Comparison of ENCODE assay signal across 8 cellular contexts in the genomic region with DNA sequence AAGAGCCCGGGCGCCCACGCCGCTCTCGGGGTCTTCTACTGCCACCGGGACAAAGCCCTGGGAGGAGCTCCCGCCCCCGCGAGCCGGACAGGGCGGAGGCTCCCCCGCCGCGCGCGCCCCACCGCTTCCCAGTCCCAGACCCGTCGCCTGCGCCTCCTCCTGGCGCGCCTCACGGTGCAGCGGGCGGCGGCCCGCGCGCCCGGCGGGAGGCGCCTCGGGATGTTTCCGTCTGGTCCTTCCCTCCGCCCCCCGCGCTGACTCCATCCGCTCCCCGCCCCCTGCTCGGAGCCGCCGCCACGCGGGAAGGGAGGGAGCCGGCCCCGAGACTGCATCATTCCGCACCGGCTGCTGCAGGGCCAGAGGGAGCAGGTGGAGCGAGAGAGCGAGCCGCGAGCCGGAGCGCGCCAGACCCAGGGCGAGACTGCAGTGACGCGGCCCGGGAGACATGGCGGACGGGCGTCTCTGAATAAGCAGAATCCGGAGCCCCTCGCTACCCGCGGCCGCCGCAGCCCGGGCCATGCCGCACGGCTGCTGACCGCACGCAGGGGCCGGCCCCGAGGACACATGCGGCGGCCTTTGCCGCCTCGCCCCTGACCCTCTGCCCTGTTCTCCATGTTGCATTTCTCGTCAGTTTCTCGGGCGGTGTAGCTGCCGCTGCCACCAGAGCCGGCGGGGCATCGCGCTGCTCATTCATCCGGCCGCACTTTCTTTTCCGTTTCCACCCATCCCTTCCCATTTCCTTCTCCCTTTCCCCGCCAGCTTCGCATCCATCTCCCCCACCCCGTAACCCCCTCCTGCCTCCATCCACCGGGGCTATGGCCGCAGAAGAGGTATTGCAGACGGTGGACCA. TPM values are rescaled to one million over a fixed set of nuclear protein-coding genes. Genes with fewer than 3 reads are reported as not detected.
A peak's percentile ranks its signal among the peaks of the same experiment; 100 is the strongest.
DNase-seq lines count a peak whose midpoint lies in the region; ATAC-seq and TF ChIP-seq lines count a peak whose summit lies in the region.

A gene (plus strand): TSS at position 331 of the 850 bp plus-strand sequence. CDS start 485 bp downstream, at position 816.

- H3K4me3 Mint-ChIP-seq in H9: peak within 1 kb of the TSS; percentile 98 to 99
- peak within 1 kb of the TSS; percentile 94 for H3K4me3 Mint-ChIP-seq in activated naive CD4-positive, alpha-beta T cell treated with anti-CD3 and anti-CD28 coated beads, Interleukin-2, amount 50 U/mL, for 24 hours

- H3K27ac ChIP-seq in H9 (ENCODE audit: insufficient read length, low read depth, low read length): peak within 1 kb of the TSS; percentile 0
- H3K27ac ChIP-seq in MM.1S (ENCODE audit: low read length): peak within 1 kb of the TSS; percentile 68; the same call in 1 of the 2 replicates
- peak within 1 kb of the TSS; percentile 85 for H3K27ac ChIP-seq in osteoblast (ENCODE audit: low read depth, low read length)
- H3K27ac ChIP-seq in thoracic aorta: peak within 1 kb of the TSS; percentile 89 to 90

- peak within 1 kb of the TSS; percentile 98 to 99 (median 98) for H3K27ac Mint-ChIP-seq in H9
- H3K27ac Mint-ChIP-seq in activated naive CD4-positive, alpha-beta T cell treated with anti-CD3 and anti-CD28 coated beads, Interleukin-2, amount 50 U/mL, for 24 hours: peak within 1 kb of the TSS; percentile 93

- no peaks in the 10 kb centered on the region for H3F3A ChIP-seq in MM.1S (ENCODE audit: insufficient read depth, low read length)

- H4K20me1 ChIP-seq in H9 (ENCODE audit: control insufficient read depth, insufficient read depth, insufficient read length) (no peaks in the 10 kb centered on the region), MM.1S (ENCODE audit: insufficient read depth, low read length) (no peaks in the 10 kb centered on the region), osteoblast (ENCODE audit: insufficient read depth, low read length) (peaks cover 13% of the 10 kb centered on the region)

- H3K18ac ChIP-seq in H9 (ENCODE audit: insufficient read length, low read depth, low read length): peak within 1 kb of the TSS; percentile 87

- peaks cover 30 to 32% of the 10 kb centered on the region in 2 experiments for H3K4me1 Mint-ChIP-seq in H9
- peaks cover 32% of the 10 kb centered on the region for H3K4me1 Mint-ChIP-seq in activated naive CD4-positive, alpha-beta T cell treated with anti-CD3 and anti-CD28 coated beads, Interleukin-2, amount 50 U/mL, for 24 hours

- 0 out of 2 replicates have a peak, but pooled peaks cover 2% of the 10 kb centered on the region for H3K4me1 ChIP-seq in H9 (ENCODE audit: insufficient read depth, low read length)
- H3K4me1 ChIP-seq in MM.1S (ENCODE audit: low read length): peaks cover 9% of the 10 kb centered on the region; the same call in 1 of the 2 replicates
- H3K4me1 ChIP-seq in osteoblast (ENCODE audit: insufficient read depth, low read length): peaks cover 26% of the 10 kb centered on the region
- H3K4me1 ChIP-seq in thoracic aorta (ENCODE audit: control insufficient read depth in 1 of 2, low read depth in 2 of 2): peaks cover 3 to 21% of the 10 kb centered on the region in 2 donors

- no peaks in the 10 kb centered on the region for H3K9me2 ChIP-seq in MM.1S (replicated peaks; ENCODE audit: insufficient read depth, low read length)

- no peak within 1 kb of the TSS for H3K56ac ChIP-seq in H9 (ENCODE audit: insufficient read length, low read depth, low read length)

- no peak within 1 kb of the TSS for H3T11ph ChIP-seq in H9 (ENCODE audit: low read length)

- H3K9me3 Mint-ChIP-seq in H9: no peaks in the 10 kb centered on the region
- H3K9me3 Mint-ChIP-seq in activated naive CD4-positive, alpha-beta T cell treated with anti-CD3 and anti-CD28 coated beads, Interleukin-2, amount 50 U/mL, for 24 hours: no peaks in the 10 kb centered on the region

- H3K27me3 ChIP-seq in H9 (ENCODE audit: insufficient read depth, low read length) (no peaks in the 10 kb centered on the region), MM.1S (replicated peaks; ENCODE audit: insufficient read depth, low read length) (no peaks in the 10 kb centered on the region), osteoblast (ENCODE audit: insufficient read depth, low read length) (no peaks in the 10 kb centered on the region), thoracic aorta (replicated peaks; ENCODE audit: insufficient read depth) (no peaks in the 10 kb centered on the region)

- H4K5ac ChIP-seq in H9 (ENCODE audit: insufficient read length, low read depth, low read length): peak within 1 kb of the TSS; percentile 34

- ATAC-seq in SK-N-SH treated with all-trans-retinoic acid at 6 μM for 48 hours: peak; percentile 91
- ATAC-seq in thoracic aorta (ENCODE audit: insufficient number of reproducible peaks, low FRiP score, low read depth): peak; percentile 79

- no peak within 1 kb of the TSS; the same call in 1 of the 2 replicates for H2BK15ac ChIP-seq in H9 (ENCODE audit: low read depth, low read length)

- peak within 1 kb of the TSS; percentile 59 for H3K9ac ChIP-seq in H9 (ENCODE audit: extremely low read depth, insufficient read length, low read length)
- peak within 1 kb of the TSS; percentile 93 for H3K9ac ChIP-seq in MM.1S (ENCODE audit: low read length)

- no peaks in the 10 kb centered on the region for H3K79me1 ChIP-seq in H9 (ENCODE audit: insufficient read depth, low read depth, low read length, poor library complexity, severe bottlenecking)

- H2BK12ac ChIP-seq in H9 (ENCODE audit: insufficient read length, low read depth, low read length): peak within 1 kb of the TSS; percentile 89

- peak; percentile 81 for DNase-seq in GM04504 (ENCODE audit: low read depth)
- DNase-seq in H9: peak; percentile 87
- peak; percentile 83 for DNase-seq in MM.1S
- peak; percentile 88 for DNase-seq in globus pallidus (ENCODE audit: low spot score)
- peak; percentile 98 for DNase-seq in osteoblast (ENCODE audit: insufficient read length, low spot score, missing footprints)
- peak; percentile 70 for DNase-seq in thoracic aorta (ENCODE audit: low spot score)

- H3K4me3 ChIP-seq in MM.1S (ENCODE audit: low read length) (peak within 1 kb of the TSS; percentile 99), osteoblast (ENCODE audit: insufficient read depth, low read length) (peak within 1 kb of the TSS; percentile 79), thoracic aorta (peak within 1 kb of the TSS; percentile 89)

- no CpG with 5 or more reads among the region's 96 CpGs for WGBS in H9 (ENCODE audit: extremely low coverage, insufficient read length, low lambda C conversion rate)

- H2BK120ac ChIP-seq in H9 (ENCODE audit: low read depth, low read length, poor library complexity, severe bottlenecking): no peak within 1 kb of the TSS

- H3K23me2 ChIP-seq in H9 (ENCODE audit: insufficient read length, low read depth, low read length, poor library complexity, severe bottlenecking): peaks cover 9% of the 10 kb centered on the region

- TF ChIP-seq CTCF in H9 (conservative IDR thresholded peaks at IDR 0.05) (peak; percentile 57; the same call in 2 of the 3 replicates), MM.1S (IDR thresholded peaks at IDR 0.05; ENCODE audit: low read length) (peak; percentile 28), osteoblast (IDR thresholded peaks at IDR 0.05; ENCODE audit: extremely low read depth, low read depth, low read length) (peak; percentile 17), thoracic aorta (IDR thresholded peaks at IDR 0.05) (peak; percentile 28)

- H3K36me3 ChIP-seq in MM.1S (replicated peaks; ENCODE audit: insufficient read depth, low read length) (no peaks in the 10 kb centered on the region), osteoblast (ENCODE audit: insufficient read depth, low read length) (peaks cover 6% of the 10 kb centered on the region), thoracic aorta (no peaks in the 10 kb centered on the region)

- H3K36me3 Mint-ChIP-seq in H9 (ENCODE audit: insufficient read depth in 1 of 3, low read depth in 3 of 3): peaks cover 3 to 27% (median 13%) of the 10 kb centered on the region in 3 experiments
- peaks cover 2% of the 10 kb centered on the region for H3K36me3 Mint-ChIP-seq in activated naive CD4-positive, alpha-beta T cell treated with anti-CD3 and anti-CD28 coated beads, Interleukin-2, amount 50 U/mL, for 24 hours

- H3K9me3 ChIP-seq in H9 (ENCODE audit: control insufficient read depth, low read depth, low read length) (no peaks in the 10 kb centered on the region), MM.1S (replicated peaks; ENCODE audit: insufficient read depth, low read length) (no peaks in the 10 kb centered on the region), osteoblast (ENCODE audit: low read depth, low read length) (no peaks in the 10 kb centered on the region), thoracic aorta (no peaks in the 10 kb centered on the region)

- H3K79me2 ChIP-seq in H9 (ENCODE audit: insufficient read depth, low read length) (peaks cover 18% of the 10 kb centered on the region; the same call in 1 of the 2 replicates), MM.1S (ENCODE audit: low read length) (peaks cover 36% of the 10 kb centered on the region), osteoblast (ENCODE audit: insufficient read depth, low read length) (peaks cover 29% of the 10 kb centered on the region)

- peaks cover 2% of the 10 kb centered on the region; the same call in 1 of the 2 replicates for H3K27me3 Mint-ChIP-seq in H9 (ENCODE audit: low read depth)
- no peaks in the 10 kb centered on the region for H3K27me3 Mint-ChIP-seq in activated naive CD4-positive, alpha-beta T cell treated with anti-CD3 and anti-CD28 coated beads, Interleukin-2, amount 50 U/mL, for 24 hours

- no peak within 1 kb of the TSS for H2BK5ac ChIP-seq in H9 (ENCODE audit: insufficient read length, low read length)

- peak within 1 kb of the TSS; percentile 19 for H4K8ac ChIP-seq in H9 (replicated peaks; ENCODE audit: insufficient read length, low read depth, low read length)

- H3K4ac ChIP-seq in H9 (ENCODE audit: low read depth, low read length): no peak within 1 kb of the TSS; the same call in 1 of the 2 replicates

- H2BK20ac ChIP-seq in H9 (ENCODE audit: low read depth, low read length, poor library complexity, severe bottlenecking): no peak within 1 kb of the TSS

- H4K91ac ChIP-seq in H9 (ENCODE audit: insufficient read length, low read depth, low read length): no peak within 1 kb of the TSS

- no peak within 1 kb of the TSS for H3K23ac ChIP-seq in H9 (ENCODE audit: insufficient read length, low read depth, low read length)

- H3K4me2 ChIP-seq in H9 (ENCODE audit: insufficient read depth, insufficient read length, low read length) (peak within 1 kb of the TSS; percentile 89), MM.1S (ENCODE audit: low read depth, low read length) (peak within 1 kb of the TSS; percentile 90), osteoblast (ENCODE audit: insufficient read depth, low read length) (peak within 1 kb of the TSS; percentile 77)

- peak within 1 kb of the TSS; percentile 90 for H3K14ac ChIP-seq in H9 (ENCODE audit: insufficient read depth, low read length)

- H2AFZ ChIP-seq in H9 (ENCODE audit: low read length) (no peak within 1 kb of the TSS), MM.1S (ENCODE audit: low read length) (peak within 1 kb of the TSS; percentile 92), osteoblast (ENCODE audit: low read length) (peak within 1 kb of the TSS; percentile 85)

- no peak within 1 kb of the TSS for H2AK5ac ChIP-seq in H9 (ENCODE audit: insufficient read length, low read length)

TF ChIP-seq in SK-N-SH treated with all-trans-retinoic acid at 6 μM for 48 hours, 23 proteins besides CTCF, POLR2A, EP300 and RAD21 (continues in another document):
- TF ChIP-seq ZFP30 (CRISPR knock-in tag; IDR thresholded peaks at IDR 0.05): no peak
- no peak for TF ChIP-seq ZC3H10 (CRISPR knock-in tag; IDR thresholded peaks at IDR 0.05)
- no peak for TF ChIP-seq OSR1 (CRISPR knock-in tag; IDR thresholded peaks at IDR 0.05)

RNA-seq across cellular contexts. Expression of the gene that starts here (rescaled TPM):
- total RNA-seq in H9 (2021): 128 and 134 TPM in 2 replicates
- total RNA-seq in osteoblast: 17.7 and 21.0 TPM in 2 replicates
- total RNA-seq in thoracic aorta: 10 to 100 TPM; 18.7 to 44.7 TPM

Comparison
In these comparisons a context has a peak if more than half of its experiments do, and no peak if none do; other contexts are left out.
1. Peak in every context shown above with its lines: DNase-seq, ATAC-seq, H3K4me3 ChIP-seq and H3K27ac ChIP-seq.
2. H3K27ac ChIP-seq: peak in every context shown above with its lines; median percentile 90 in thoracic aorta; 85 in osteoblast; 68 in MM.1S; 0 in H9.